Comparison of ENCODE assay signal across 8 cellular contexts in the genomic region with DNA sequence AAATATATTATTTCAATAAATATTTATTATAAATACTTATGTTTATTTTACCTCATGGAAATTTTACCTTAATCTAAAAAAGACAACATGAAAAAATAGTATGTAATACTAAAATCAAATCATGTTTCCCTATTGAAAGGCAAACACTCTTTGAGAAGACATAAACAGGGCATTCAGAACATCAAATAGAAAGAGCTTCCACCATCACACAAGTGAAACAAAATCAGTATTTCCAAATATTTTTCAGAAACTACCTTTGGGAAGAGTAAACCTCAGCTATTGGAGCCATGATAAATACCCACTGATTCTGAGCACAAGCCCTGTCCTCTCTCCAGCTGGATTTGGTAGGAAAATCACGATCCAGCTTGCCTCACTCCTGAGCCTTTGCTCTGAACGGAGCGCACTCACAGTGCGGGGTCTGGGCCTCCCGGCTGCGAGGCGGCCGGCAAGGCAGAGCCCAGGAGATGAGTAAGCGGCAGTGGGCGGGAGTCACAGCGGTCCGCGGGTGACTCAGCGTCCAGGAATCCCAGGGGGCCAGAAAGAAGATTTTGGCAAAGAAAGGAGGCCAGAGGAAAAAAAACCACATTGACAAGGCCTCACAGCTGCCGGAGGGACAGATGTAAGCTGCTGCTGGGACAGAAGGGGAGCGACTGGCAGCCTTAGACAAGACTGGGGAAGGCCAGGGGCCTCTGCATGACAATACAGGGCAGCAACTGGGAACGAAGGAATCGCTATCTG. TPM values are rescaled to one million over a fixed set of nuclear protein-coding genes. Genes with fewer than 3 reads are reported as not detected.
A peak's percentile ranks its signal among the peaks of the same experiment; 100 is the strongest.
DNase-seq lines count a peak whose midpoint lies in the region; ATAC-seq and TF ChIP-seq lines count a peak whose summit lies in the region.

No MANE protein-coding gene starts in this region.

- TF ChIP-seq CTCF in neural crest cell (conservative IDR thresholded peaks at IDR 0.05) (no peak), upper lobe of right lung (IDR thresholded peaks at IDR 0.05) (no peak)

- DNase-seq in H7 = peak; percentile 74
- DNase-seq in LoVo (ENCODE audit: low spot score) = peak; percentile 84
- peak; percentile 76 for DNase-seq in activated CD8-positive, alpha-beta memory T cell treated with anti-CD3 and anti-CD28 coated beads, Interleukin-2, amount 50 U/mL, for 48 hours
- peak; percentile 7 for DNase-seq in germinal center (ENCODE audit: low spot score)
- DNase-seq in neural crest cell (ENCODE audit: low read depth, low spot score) = peak; percentile 60
- DNase-seq in upper lobe of right lung = peak; percentile 86
- DNase-seq in NCI-H1417 (lab: John Stamatoyannopoulos, UW) = no peak

- no peaks in the 10 kb centered on the region for H3K9me3 ChIP-seq in upper lobe of right lung

- peak overlapping the region; percentile 84 for H3K27ac Mint-ChIP-seq in neural crest cell (ENCODE audit: unreplicated experiment)

- no peaks in the 10 kb centered on the region for H3K27me3 Mint-ChIP-seq in neural crest cell (ENCODE audit: low read depth)

- H3K4me1 Mint-ChIP-seq in neural crest cell = peaks cover 17% of the 10 kb centered on the region

- intact Hi-C loops in upper lobe of right lung (cut with DNase I) = no loop called here

- peaks cover under 1% of the 10 kb centered on the region for H3K36me3 Mint-ChIP-seq in neural crest cell (ENCODE audit: low read depth)

- H3K4me1 ChIP-seq in upper lobe of right lung = peaks cover 5% of the 10 kb centered on the region

- peak overlapping the region; percentile 56 for H3K4me3 Mint-ChIP-seq in neural crest cell

- H3K27me3 ChIP-seq in H7 (ENCODE audit: control insufficient read depth, insufficient read depth, low read length) (no peaks in the 10 kb centered on the region), upper lobe of right lung (no peaks in the 10 kb centered on the region)

- no peaks in the 10 kb centered on the region for H3K9me3 Mint-ChIP-seq in neural crest cell

- H3K4me3 ChIP-seq in H7 (ENCODE audit: insufficient read depth, low read depth, low read length) (peak overlapping the region; percentile 16; the same call in 1 of the 2 replicates), upper lobe of right lung (peak overlapping the region; percentile 5)

- H3K27ac ChIP-seq in upper lobe of right lung = peak overlapping the region; percentile 27

- ATAC-seq in GM18498 (IDR thresholded peaks at IDR 0.05; ENCODE audit: unreplicated experiment) (peak; percentile 91), upper lobe of right lung (peak; percentile 98)

- H3K36me3 ChIP-seq in H7 (replicated peaks; ENCODE audit: control insufficient read depth, insufficient read depth, low read length) = no peaks in the 10 kb centered on the region
- no peaks in the 10 kb centered on the region for H3K36me3 ChIP-seq in upper lobe of right lung

RNA-seq across cellular contexts. Expression of a gene that starts 14.7 kb away (rescaled TPM):
- total RNA-seq in H7 (2014; rRNA removed; shearing (Covaris generic)) = 256 and 278 TPM in 2 replicates
- total RNA-seq in neural crest cell = 143 and 153 TPM in 2 replicates
- 382 TPM for total RNA-seq in upper lobe of right lung

RNA-seq across cellular contexts. Expression of a gene that starts 53.5 kb away (rescaled TPM):
- total RNA-seq in H7 (2014; rRNA removed; shearing (Covaris generic)) = not detected in 2 replicates
- total RNA-seq in neural crest cell (0.25 and 0.51 TPM in 2 replicates), upper lobe of right lung (not detected)

Comparison
In these comparisons a context has a peak if more than half of its experiments do, and no peak if none do; other contexts are left out.
1. DNase-seq: peak in H7 (single experiment), LoVo (single experiment), activated CD8-positive, alpha-beta memory T cell treated with anti-CD3 and anti-CD28 coated beads, Interleukin-2, amount 50 U/mL, for 48 hours (single experiment), germinal center (single experiment), neural crest cell (single experiment) and upper lobe of right lung (single experiment); none in NCI-H1417 (0 of 3).